In genomic region chr2:158505448-158505934, GRCh38 we compare ENCODE assay signal across 16 cellular contexts. TPM values are rescaled to one million over a fixed set of nuclear protein-coding genes. Genes with fewer than 3 reads are reported as not detected.
A peak's percentile ranks its signal among the peaks of the same experiment; 100 is the strongest.
DNase-seq lines count a peak whose midpoint lies in the region; ATAC-seq and TF ChIP-seq lines count a peak whose summit lies in the region.
"Had no signal": no experiment of that assay in that cellular context is flagged by ENCODE, and none has a peak within 500 bp of the region (broad histone marks: within the 10 kb centered on the region; RNA-seq: fewer than 3 reads in every experiment).

No MANE protein-coding gene starts in this region.

- H3K9me3 ChIP-seq in SJCRH30 (replicated peaks) (no peaks in the 10 kb centered on the region), neural progenitor cell (ENCODE audit: low read depth) (no peaks in the 10 kb centered on the region), BE2C (no peaks in the 10 kb centered on the region)
- H3K9me3 ChIP-seq: thyroid gland had no signal

- TF ChIP-seq CTCF in neural progenitor cell (IDR thresholded peaks at IDR 0.05) (no peak), BE2C (IDR thresholded peaks at IDR 0.05; ENCODE audit: low read depth, low read length) (no peak)

- ATAC-seq in esophagus mucosa (peak; percentile 62), HG03571 (IDR thresholded peaks at IDR 0.05; ENCODE audit: unreplicated experiment) (no peak)

- peaks cover 5% of the 10 kb centered on the region for H3K4me1 Mint-ChIP-seq in neural progenitor cell

- no peak overlapping the region for H3K4me2 ChIP-seq in neural progenitor cell
- H3K4me2 ChIP-seq: KMS-11 had no signal

- peaks cover 28% of the 10 kb centered on the region for H4K20me1 ChIP-seq in neural progenitor cell (ENCODE audit: low read depth)

- H3K27me3 ChIP-seq in SJCRH30, result no peaks in the 10 kb centered on the region
- H3K27me3 ChIP-seq in neural progenitor cell, result no peaks in the 10 kb centered on the region
- H3K27me3 ChIP-seq in BE2C, result no peaks in the 10 kb centered on the region
- H3K27me3 ChIP-seq: dorsolateral prefrontal cortex, thyroid gland had no signal

- H3K4me3 ChIP-seq in SJCRH30, result no peak overlapping the region
- H3K4me3 ChIP-seq in neural progenitor cell, result no peak overlapping the region
- H3K4me3 ChIP-seq in BE2C (ENCODE audit: low read depth, low read length), result no peak overlapping the region
- H3K4me3 ChIP-seq: thyroid gland had no signal

- no peak overlapping the region for H2AFZ ChIP-seq in neural progenitor cell (replicated peaks)

- peaks cover 80% of the 10 kb centered on the region for H3K4me1 ChIP-seq in SJCRH30
- peaks cover 7% of the 10 kb centered on the region for H3K4me1 ChIP-seq in neural progenitor cell
- no peaks in the 10 kb centered on the region for H3K4me1 ChIP-seq in BE2C

- peak; percentile 19 for DNase-seq in HT-29 (ENCODE audit: low spot score)
- peak; percentile 69 to 88 for DNase-seq in SJCRH30
- no peak for DNase-seq in neural progenitor cell (ENCODE audit: low spot score)
- DNase-seq in activated naive CD4-positive, alpha-beta T cell treated with anti-CD3 and anti-CD28 coated beads, Interleukin-2, amount 50 U/mL, for 16 hours, result no peak
- DNase-seq in BE2C, result no peak
- DNase-seq: dorsolateral prefrontal cortex; NCI-H187 treated with DMSO at 0.1 percent for 48 hours; NCI-H345; NK-92 treated with Interleukin-12 subunit alpha and Interleukin-12 subunit beta, amount 100 ng/mL, for 24 hours; stimulated activated naive CD4-positive, alpha-beta T cell; T1000 had no signal

- H3K27ac ChIP-seq in SJCRH30, result peak overlapping the region; percentile 83
- no peak overlapping the region for H3K27ac ChIP-seq in neural progenitor cell
- H3K27ac ChIP-seq: KMS-11, thyroid gland had no signal

- H3K36me3 ChIP-seq in SJCRH30 (no peaks in the 10 kb centered on the region), neural progenitor cell (no peaks in the 10 kb centered on the region), BE2C (no peaks in the 10 kb centered on the region)
- H3K36me3 ChIP-seq: thyroid gland had no signal

- peaks cover 99% of the 10 kb centered on the region for H3K79me2 ChIP-seq in neural progenitor cell (ENCODE audit: low read depth)

- H3K4me3 Mint-ChIP-seq in neural progenitor cell, result no peak overlapping the region

- peaks cover 14% of the 10 kb centered on the region for H3K36me3 Mint-ChIP-seq in neural progenitor cell

- H3K9me3 Mint-ChIP-seq in neural progenitor cell, result peaks cover 2% of the 10 kb centered on the region
- H3K9me3 Mint-ChIP-seq: activated T-helper 2 cell treated with anti-CD3 and anti-CD28 coated beads, Interferon-gamma antibody, Interleukin-2, Interleukin-4, amounts not matched to agents 10 μg/mL and 5 μg/mL and 100 μg/mL, durations not matched to agents 14 hours and 24 hours and 36 hours had no signal

- no peaks in the 10 kb centered on the region for H3F3A ChIP-seq in neural progenitor cell (ENCODE audit: low read depth)

- H3K9ac ChIP-seq in neural progenitor cell, result no peak overlapping the region
- H3K9ac ChIP-seq: KMS-11 had no signal

- peak overlapping the region; percentile 72 for H3K27ac Mint-ChIP-seq in neural progenitor cell
- H3K27ac Mint-ChIP-seq: activated T-helper 2 cell treated with anti-CD3 and anti-CD28 coated beads, Interferon-gamma antibody, Interleukin-2, Interleukin-4, amounts not matched to agents 10 μg/mL and 5 μg/mL and 100 μg/mL, durations not matched to agents 14 hours and 24 hours and 36 hours had no signal

- H3K27me3 Mint-ChIP-seq in neural progenitor cell (ENCODE audit: insufficient read depth, low read depth), result no peaks in the 10 kb centered on the region

RNA-seq across cellular contexts. Expression of gene PKP4, which starts 48.7 kb away (rescaled TPM):
- 111 and 112 TPM in 2 replicates for total RNA-seq in HT-29 (2014; rRNA removed; shearing (Covaris generic))
- total RNA-seq in SJCRH30 (2014; rRNA removed; shearing (Covaris generic)), result 58.1 and 62.8 TPM in 2 replicates
- 48.7 TPM for total RNA-seq in esophagus mucosa
- total RNA-seq in neural progenitor cell (ENCODE audit: low replicate concordance), result 72.1 and 83.9 TPM in 2 replicates
- 14.0 TPM for polyA plus RNA-seq in BE2C (2012; ENCODE audit: insufficient read depth, insufficient read length, low read depth)

RNA-seq across cellular contexts. Expression of gene CCDC148, which starts 48.9 kb away (rescaled TPM):
- 1.4 and 5.5 TPM in 2 replicates for total RNA-seq in HT-29 (2014; rRNA removed; shearing (Covaris generic))
- total RNA-seq in SJCRH30 (2014; rRNA removed; shearing (Covaris generic)), result 0.49 and 0.53 TPM in 2 replicates
- total RNA-seq in esophagus mucosa, result 0.32 TPM
- total RNA-seq in neural progenitor cell (ENCODE audit: low replicate concordance), result 4.2 and 9.3 TPM in 2 replicates
- polyA plus RNA-seq in BE2C (2012; ENCODE audit: insufficient read depth, insufficient read length, low read depth), result not detected
- total RNA-seq: activated T-helper 2 cell treated with anti-CD3 and anti-CD28 coated beads, Interferon-gamma antibody, Interleukin-2, Interleukin-4, amounts not matched to agents 10 μg/mL and 5 μg/mL and 100 μg/mL, durations not matched to agents 14 hours and 24 hours and 36 hours had no signal

Comparison
In these comparisons a context has a peak if more than half of its experiments do, and no peak if none do; other contexts are left out.
1. DNase-seq: peak in HT-29 (single experiment) and SJCRH30 (2 of 2); none in neural progenitor cell (single experiment), activated naive CD4-positive, alpha-beta T cell treated with anti-CD3 and anti-CD28 coated beads, Interleukin-2, amount 50 U/mL, for 16 hours (single experiment) and BE2C (single experiment).